Comparison of ENCODE assay signal across 29 cellular contexts in the genomic region with DNA sequence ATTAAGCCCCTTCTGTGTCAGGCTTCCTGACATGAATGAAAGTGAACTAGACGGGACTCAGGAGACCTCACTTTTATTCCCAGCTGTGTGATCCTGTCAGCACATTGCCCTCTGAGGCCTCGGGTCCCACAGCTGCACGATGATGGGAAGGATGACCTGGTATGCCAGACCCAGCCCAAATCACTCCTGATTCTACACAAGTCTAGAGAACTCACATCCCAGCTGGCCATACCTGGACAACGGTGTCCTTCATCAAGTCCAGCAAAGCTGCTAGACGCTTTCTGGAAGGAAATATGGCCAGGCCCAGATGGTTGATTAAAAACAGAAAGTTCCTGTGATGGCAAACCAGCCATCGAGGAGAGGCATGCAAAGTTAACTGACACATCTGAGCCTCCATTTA.
"Had no signal": no experiment of that assay in that cellular context is flagged by ENCODE, and none has a peak within 500 bp of the region (broad histone marks: within the 10 kb centered on the region; RNA-seq: fewer than 3 reads in every experiment).

No MANE protein-coding gene starts in this region.

- ATAC-seq: activated CD4-positive, alpha-beta T cell treated with anti-CD3 and anti-CD28 coated beads for 36 hours; activated CD8-positive, alpha-beta T cell treated with anti-CD3 and anti-CD28 coated beads, Interleukin-2, amount 10 ng/mL, durations not matched to agents 7 days and 5 days; activated naive CD4-positive, alpha-beta T cell treated with anti-CD3 and anti-CD28 coated beads, Interleukin-2, amount 50 U/mL, for 72 hours; activated T-cell treated with anti-CD3 and anti-CD28 coated beads, Interleukin-2, amount 50 U/mL, for 72 hours; effector memory CD8-positive, alpha-beta T cell; gastroesophageal sphincter had no signal

- H3K27ac ChIP-seq: ascending aorta, breast epithelium, cardiac muscle cell, colonic mucosa, esophagus squamous epithelium, gastroesophageal sphincter had no signal

- H3K9me3 Mint-ChIP-seq: activated naive CD4-positive, alpha-beta T cell treated with anti-CD3 and anti-CD28 coated beads, Interleukin-2, amount 10 ng/mL, durations not matched to agents 7 days and 5 days; activated T-cell treated with anti-CD3 and anti-CD28 coated beads, Interleukin-2, amount 50 U/mL, for 24 hours; effector memory CD8-positive, alpha-beta T cell had no signal

- DNase-seq: activated CD4-positive, alpha-beta memory T cell treated with anti-CD3 and anti-CD28 coated beads for 36 hours; activated CD4-positive, alpha-beta T cell treated with anti-CD3 and anti-CD28 coated beads for 36 hours; activated CD4-positive, alpha-beta T cell treated with anti-CD3 and anti-CD28 coated beads, Interleukin-2, amount 10 ng/mL, durations not matched to agents 24 days and 14 days; activated CD4-positive, CD25-positive, alpha-beta regulatory T cell; activated CD4-positive, CD25-positive, alpha-beta regulatory T cell treated with anti-CD3 and anti-CD28 coated beads, Interleukin-2, amount 50 U/mL, for 72 hours; activated CD8-positive, alpha-beta T cell treated with anti-CD3 and anti-CD28 coated beads, Interleukin-2, amount 10 ng/mL, durations not matched to agents 7 days and 5 days; activated gamma-delta T cell; activated naive CD4-positive, alpha-beta T cell; activated naive CD4-positive, alpha-beta T cell treated with anti-CD3 and anti-CD28 coated beads, Interleukin-2, amount 10 ng/mL, durations not matched to agents 7 days and 5 days; activated naive CD8-positive, alpha-beta T cell treated with anti-CD3 and anti-CD28 coated beads, Interleukin-2, amount 10 ng/mL, durations not matched to agents 7 days and 5 days; activated T-cell treated with anti-CD3 and anti-CD28 coated beads for 4 hours; activated T-cell treated with anti-CD3 and anti-CD28 coated beads, Interleukin-2, amount 50 U/mL, for 24 hours; activated T-cell treated with anti-CD3 and anti-CD28 coated beads, Interleukin-2, amount 50 U/mL, for 72 hours; central memory CD4-positive, alpha-beta T cell; cerebellar nuclear complex; colonic mucosa; dermis blood vessel endothelial cell; effector CD4-positive, alpha-beta T cell; effector memory CD8-positive, alpha-beta T cell; erythroblast; esophagus squamous epithelium; foreskin melanocyte; T-helper 2 cell had no signal

- H3K4me3 ChIP-seq: ascending aorta, breast epithelium, cardiac muscle cell, colonic mucosa, esophagus squamous epithelium, gastroesophageal sphincter had no signal

- H3K4me1 Mint-ChIP-seq: activated CD4-positive, alpha-beta T cell treated with anti-CD3 and anti-CD28 coated beads for 36 hours; activated CD4-positive, alpha-beta T cell treated with anti-CD3 and anti-CD28 coated beads, Interleukin-2, amount 10 ng/mL, durations not matched to agents 24 days and 14 days; activated naive CD4-positive, alpha-beta T cell treated with anti-CD3 and anti-CD28 coated beads, Interleukin-2, amount 10 ng/mL, durations not matched to agents 7 days and 5 days; activated naive CD8-positive, alpha-beta T cell treated with anti-CD3 and anti-CD28 coated beads, Interleukin-2, amount 10 ng/mL, durations not matched to agents 7 days and 5 days; brain had no signal

- H3K27ac Mint-ChIP-seq: activated CD4-positive, alpha-beta memory T cell treated with anti-CD3 and anti-CD28 coated beads for 36 hours; activated CD4-positive, alpha-beta T cell treated with anti-CD3 and anti-CD28 coated beads for 36 hours; activated CD4-positive, alpha-beta T cell treated with anti-CD3 and anti-CD28 coated beads, Interleukin-2, amount 10 ng/mL, durations not matched to agents 24 days and 14 days; activated CD8-positive, alpha-beta T cell treated with anti-CD3 and anti-CD28 coated beads, Interleukin-2, amount 10 ng/mL, durations not matched to agents 7 days and 5 days; activated naive CD4-positive, alpha-beta T cell treated with anti-CD3 and anti-CD28 coated beads, Interleukin-2, amount 10 ng/mL, durations not matched to agents 7 days and 5 days; activated naive CD4-positive, alpha-beta T cell treated with anti-CD3 and anti-CD28 coated beads, Interleukin-2, amount 50 U/mL, for 72 hours; activated naive CD8-positive, alpha-beta T cell treated with anti-CD3 and anti-CD28 coated beads, Interleukin-2, amount 10 ng/mL, durations not matched to agents 7 days and 5 days; activated T-cell treated with anti-CD3 and anti-CD28 coated beads, Interleukin-2, amount 50 U/mL, for 24 hours; activated T-cell treated with anti-CD3 and anti-CD28 coated beads, Interleukin-2, amount 50 U/mL, for 72 hours; effector memory CD8-positive, alpha-beta T cell had no signal

- H3K27me3 ChIP-seq: ascending aorta, breast epithelium, cardiac muscle cell, colonic mucosa, esophagus squamous epithelium, gastroesophageal sphincter had no signal

- H3K36me3 Mint-ChIP-seq: activated CD4-positive, alpha-beta memory T cell treated with anti-CD3 and anti-CD28 coated beads for 36 hours; activated naive CD4-positive, alpha-beta T cell treated with anti-CD3 and anti-CD28 coated beads, Interleukin-2, amount 10 ng/mL, durations not matched to agents 7 days and 5 days; activated naive CD8-positive, alpha-beta T cell treated with anti-CD3 and anti-CD28 coated beads, Interleukin-2, amount 10 ng/mL, durations not matched to agents 7 days and 5 days; brain had no signal

- H3K4me1 ChIP-seq: ascending aorta, breast epithelium, colonic mucosa, gastroesophageal sphincter had no signal

- H3K9me3 ChIP-seq: ascending aorta, breast epithelium, colonic mucosa had no signal

- H3K36me3 ChIP-seq: ascending aorta, breast epithelium, cardiac muscle cell, colonic mucosa, esophagus squamous epithelium, gastroesophageal sphincter had no signal

- H3K4me3 Mint-ChIP-seq: activated CD4-positive, alpha-beta memory T cell treated with anti-CD3 and anti-CD28 coated beads for 36 hours; activated CD4-positive, alpha-beta T cell treated with anti-CD3 and anti-CD28 coated beads for 36 hours; activated CD4-positive, alpha-beta T cell treated with anti-CD3 and anti-CD28 coated beads, Interleukin-2, amount 10 ng/mL, durations not matched to agents 24 days and 14 days; activated CD8-positive, alpha-beta T cell treated with anti-CD3 and anti-CD28 coated beads, Interleukin-2, amount 10 ng/mL, durations not matched to agents 7 days and 5 days; activated naive CD4-positive, alpha-beta T cell treated with anti-CD3 and anti-CD28 coated beads, Interleukin-2, amount 10 ng/mL, durations not matched to agents 7 days and 5 days; activated naive CD8-positive, alpha-beta T cell treated with anti-CD3 and anti-CD28 coated beads, Interleukin-2, amount 10 ng/mL, durations not matched to agents 7 days and 5 days; activated T-cell treated with anti-CD3 and anti-CD28 coated beads, Interleukin-2, amount 50 U/mL, for 24 hours; activated T-cell treated with anti-CD3 and anti-CD28 coated beads, Interleukin-2, amount 50 U/mL, for 72 hours; effector memory CD8-positive, alpha-beta T cell had no signal
